9 cellular contexts compared by ENCODE assay signal in genomic region chr5:92687793-92688467, GRCh38.
A peak's percentile ranks its signal among the peaks of the same experiment; 100 is the strongest.
DNase-seq lines count a peak whose midpoint lies in the region; ATAC-seq and TF ChIP-seq lines count a peak whose summit lies in the region.
"Had no signal": no experiment of that assay in that cellular context is flagged by ENCODE, and none has a peak within 500 bp of the region (broad histone marks: within the 10 kb centered on the region; RNA-seq: fewer than 3 reads in every experiment).

No MANE protein-coding gene starts in this region.

- H3K36me3 ChIP-seq in mammary epithelial cell (ENCODE audit: insufficient read depth, low read length) (no peaks in the 10 kb centered on the region), lower lobe of right lung (no peaks in the 10 kb centered on the region)

- H3K4me1 ChIP-seq in mammary epithelial cell (ENCODE audit: insufficient read depth, low read length) = no peaks in the 10 kb centered on the region
- H3K4me1 ChIP-seq in lower lobe of right lung = no peaks in the 10 kb centered on the region

- no peaks in the 10 kb centered on the region for H3K4me1 Mint-ChIP-seq in CD14-positive monocyte

- in situ Hi-C loops in mammary epithelial cell (cut with MboI; ENCODE audit: low sequenced_read_pairs in 2 of 2) = no loop called here
- in situ Hi-C loops in GM13976 (cut with MboI; ENCODE audit: low sequenced_read_pairs, unreplicated experiment) = no loop called here

- no peaks in the 10 kb centered on the region for H4K20me1 ChIP-seq in mammary epithelial cell (ENCODE audit: insufficient read depth, low read length)

- ATAC-seq in lower lobe of right lung = peak in 1 of 2 donors; percentile 54
- no peak for ATAC-seq in GM21619 (IDR thresholded peaks at IDR 0.05; ENCODE audit: unreplicated experiment)
- ATAC-seq in GM19351 (IDR thresholded peaks at IDR 0.05; ENCODE audit: unreplicated experiment) = no peak
- ATAC-seq: activated CD8-positive, alpha-beta T cell treated with anti-CD3 and anti-CD28 coated beads for 36 hours had no signal

- CTCF ChIA-PET in mammary epithelial cell (lab: Charles Lee; ENCODE audit: low non-redundant PET) = no interaction called here

- no peaks in the 10 kb centered on the region for H3K79me2 ChIP-seq in mammary epithelial cell (ENCODE audit: insufficient read depth, low read length)

- H3K27ac Mint-ChIP-seq in CD14-positive monocyte = no peak overlapping the region
- H3K27ac Mint-ChIP-seq: activated CD8-positive, alpha-beta T cell treated with anti-CD3 and anti-CD28 coated beads for 36 hours had no signal

- no peaks in the 10 kb centered on the region for H3K36me3 Mint-ChIP-seq in CD14-positive monocyte

- no peak overlapping the region for H3K4me3 Mint-ChIP-seq in CD14-positive monocyte
- H3K4me3 Mint-ChIP-seq: activated CD8-positive, alpha-beta T cell treated with anti-CD3 and anti-CD28 coated beads for 36 hours had no signal

- H3K9me3 Mint-ChIP-seq in CD14-positive monocyte = peaks cover 0 to 12% (median 2%) of the 10 kb centered on the region in 7 donors

- H3K27ac ChIP-seq in mammary epithelial cell (ENCODE audit: insufficient read depth, low read depth, low read length) (no peak overlapping the region), lower lobe of right lung (no peak overlapping the region)

- 25% methylated on average over 7 of the region's 7 CpGs for WGBS in mammary epithelial cell (ENCODE audit: low coverage, missing lambda C conversion rate)

- no peak overlapping the region for H3K4me2 ChIP-seq in mammary epithelial cell (ENCODE audit: insufficient read depth, low read depth, low read length)

- no peak overlapping the region for H3K4me3 ChIP-seq in AG10803 (ENCODE audit: low read length)
- H3K4me3 ChIP-seq in mammary epithelial cell (replicated peaks in 1 of 3; ENCODE audit: insufficient read depth in 1 of 3, low read depth in 2 of 3, low read length in 3 of 3) = no peak overlapping the region
- peak overlapping the region; percentile 15 for H3K4me3 ChIP-seq in lower lobe of right lung

- H3K9me3 ChIP-seq in mammary epithelial cell (replicated peaks; ENCODE audit: insufficient read depth, low read length) = no peaks in the 10 kb centered on the region
- H3K9me3 ChIP-seq in lower lobe of right lung = no peaks in the 10 kb centered on the region

- dilution Hi-C loops in mammary epithelial cell (cut with HindIII; ENCODE audit: low sequenced_read_pairs) = no loop called here

- H3K27me3 Mint-ChIP-seq in CD14-positive monocyte (ENCODE audit: low read depth in 3 of 3) = peaks cover 0 to 2% (median 0%) of the 10 kb centered on the region in 3 donors
- H3K27me3 Mint-ChIP-seq: activated CD8-positive, alpha-beta T cell treated with anti-CD3 and anti-CD28 coated beads for 36 hours had no signal

- H3K9ac ChIP-seq in mammary epithelial cell (ENCODE audit: insufficient read depth, low read length) = no peak overlapping the region

- H2AFZ ChIP-seq in mammary epithelial cell (ENCODE audit: low read depth, low read length) = no peak overlapping the region

- TF ChIP-seq CTCF in AG10803 (conservative IDR thresholded peaks at IDR 0.05; ENCODE audit: low read length) (peak; percentile 55), mammary epithelial cell (conservative IDR thresholded peaks at IDR 0.05 in 1 of 2, IDR thresholded peaks at IDR 0.05 in 1 of 2; ENCODE audit: extremely low read depth in 1 of 2, insufficient read depth in 1 of 2, low read depth in 1 of 2, low read length in 2 of 2) (peak in 1 of 2 donors; percentile 24), lower lobe of right lung (IDR thresholded peaks at IDR 0.05) (no peak), GM13976 (IDR thresholded peaks at IDR 0.05; ENCODE audit: borderline replicate concordance, control extremely low read depth, extremely low read depth, insufficient read depth, missing control alignments) (no peak), CD14-positive monocyte (IDR thresholded peaks at IDR 0.05) (no peak)

- BruUV-seq in mammary epithelial cell (replicated peaks; lab: Mats Ljungman, UMichigan) = no TSS peak

- DNase-seq in AG10803 (ENCODE audit: low read depth) (peak; percentile 38), LHCN-M2 (ENCODE audit: low read depth) (peak; percentile 71), mammary epithelial cell (peak; percentile 8), lower lobe of right lung (no peak), GM13976 (ENCODE audit: low spot score) (no peak), CD14-positive monocyte (ENCODE audit: low spot score) (no peak)
- DNase-seq: activated CD8-positive, alpha-beta T cell treated with anti-CD3 and anti-CD28 coated beads for 36 hours had no signal

- no peaks in the 10 kb centered on the region for H3K27me3 ChIP-seq in mammary epithelial cell (ENCODE audit: insufficient read depth, low read length)
- H3K27me3 ChIP-seq in lower lobe of right lung (ENCODE audit: low read depth) = no peaks in the 10 kb centered on the region

- intact Hi-C loops in mammary epithelial cell (cut with micrococcal nuclease) (no loop called here), lower lobe of right lung (cut with DNase I) (no loop called here), CD14-positive monocyte (cut with micrococcal nuclease) (no loop called here)

Comparison
In these comparisons a context has a peak if more than half of its experiments do, and no peak if none do; other contexts are left out.
1. DNase-seq: peak in AG10803 (single experiment), LHCN-M2 (single experiment) and mammary epithelial cell (single experiment); none in lower lobe of right lung (single experiment), GM13976 (single experiment) and CD14-positive monocyte (single experiment).